In genomic region chr5:79514391-79515105, GRCh38 we compare ENCODE assay signal across 8 cellular contexts. TPM values are rescaled to one million over a fixed set of nuclear protein-coding genes. Genes with fewer than 3 reads are reported as not detected.
A peak's percentile ranks its signal among the peaks of the same experiment; 100 is the strongest.
DNase-seq lines count a peak whose midpoint lies in the region; ATAC-seq, FAIRE-seq and TF ChIP-seq lines count a peak whose summit lies in the region.

No MANE protein-coding gene starts in this region.

- peak overlapping the region; percentile 98 for H3K4me2 ChIP-seq in astrocyte (ENCODE audit: low read length)

- no peak for TF ChIP-seq CTCF in astrocyte (IDR thresholded peaks at IDR 0.05; ENCODE audit: insufficient read depth, low read depth, low read length)

- 1 to 2% methylated on average over 32 to 38 of the region's 38 CpGs for WGBS in aorta, 2 donors

- peak overlapping the region; percentile 99 for H3K27ac Mint-ChIP-seq in T-helper 2 cell treated with Interferon-gamma antibody and Interleukin-4, amounts not matched to agents 5 μg/mL and 100 μg/mL, for 36 hours
- H3K27ac Mint-ChIP-seq in astrocyte (ENCODE audit: unreplicated experiment): peak overlapping the region; percentile 99

- H3K9me3 Mint-ChIP-seq in T-helper 2 cell treated with Interferon-gamma antibody and Interleukin-4, amounts not matched to agents 5 μg/mL and 100 μg/mL, for 36 hours: no peaks in the 10 kb centered on the region
- no peaks in the 10 kb centered on the region for H3K9me3 Mint-ChIP-seq in astrocyte (ENCODE audit: unreplicated experiment)

- H3K4me3 ChIP-seq in astrocyte (ENCODE audit: insufficient read depth, low read depth, low read length): peak overlapping the region; percentile 86
- H3K4me3 ChIP-seq in rectal smooth muscle tissue (ENCODE audit: low read length): peak overlapping the region; percentile 77
- peak overlapping the region; percentile 64 to 79 for H3K4me3 ChIP-seq in aorta (ENCODE audit: low read length in 2 of 2)

- peaks cover 30% of the 10 kb centered on the region for H3K4me1 Mint-ChIP-seq in T-helper 2 cell treated with Interferon-gamma antibody and Interleukin-4, amounts not matched to agents 5 μg/mL and 100 μg/mL, for 36 hours (ENCODE audit: low read depth)
- H3K4me1 Mint-ChIP-seq in astrocyte (ENCODE audit: low read depth, unreplicated experiment): peaks cover 15% of the 10 kb centered on the region

- H2AFZ ChIP-seq in astrocyte (ENCODE audit: low read depth, low read length): peak overlapping the region; percentile 88

- no peak for FAIRE-seq in astrocyte (lab: Jason Lieb, UNC)

- H3K27ac ChIP-seq in astrocyte (ENCODE audit: low read depth, low read length) (peak overlapping the region; percentile 87), rectal smooth muscle tissue (ENCODE audit: low read depth, low read length) (peak overlapping the region; percentile 90), aorta (ENCODE audit: low read depth in 1 of 2, low read length in 2 of 2) (peak overlapping the region; percentile 93 to 95)

- H3K36me3 ChIP-seq in astrocyte (ENCODE audit: insufficient read depth, low read length): no peaks in the 10 kb centered on the region
- H3K36me3 ChIP-seq in rectal smooth muscle tissue (ENCODE audit: control insufficient read depth, insufficient read depth, low read length): no peaks in the 10 kb centered on the region
- H3K36me3 ChIP-seq in aorta (ENCODE audit: control insufficient read depth in 1 of 2, insufficient read depth in 2 of 2, low read length in 1 of 2): no peaks in the 10 kb centered on the region

- H3K27me3 Mint-ChIP-seq in T-helper 2 cell treated with Interferon-gamma antibody and Interleukin-4, amounts not matched to agents 5 μg/mL and 100 μg/mL, for 36 hours (ENCODE audit: low read depth): peaks cover 16% of the 10 kb centered on the region
- no peaks in the 10 kb centered on the region for H3K27me3 Mint-ChIP-seq in astrocyte (ENCODE audit: low read depth, unreplicated experiment)

- H3K9me3 ChIP-seq in astrocyte (ENCODE audit: insufficient read depth, low read depth, low read length): no peaks in the 10 kb centered on the region
- no peaks in the 10 kb centered on the region for H3K9me3 ChIP-seq in aorta (ENCODE audit: control insufficient read depth, low read length)

- no peaks in the 10 kb centered on the region for H3K27me3 ChIP-seq in astrocyte (ENCODE audit: insufficient read depth, low read length)
- H3K27me3 ChIP-seq in rectal smooth muscle tissue (ENCODE audit: control insufficient read depth, insufficient read depth, low read length): no peaks in the 10 kb centered on the region
- H3K27me3 ChIP-seq in aorta (ENCODE audit: control insufficient read depth in 1 of 2, insufficient read depth in 2 of 2, low read length in 1 of 2): no peaks in the 10 kb centered on the region

- DNase-seq in NCI-H1694 treated with DMSO at 0.1 percent for 48 hours (lab: John Stamatoyannopoulos, UW) (peak; percentile 77), astrocyte (ENCODE audit: low read depth) (peak; percentile 95), hepatic stellate cell (ENCODE audit: low spot score) (peak; percentile 83), aorta (peak; percentile 93 to 95)
- DNase-seq in T-helper 2 cell treated with Interferon-gamma antibody and Interleukin-4, amounts not matched to agents 5 μg/mL and 100 μg/mL, for 36 hours (ENCODE audit: low spot score): peak; percentile 89

- peak overlapping the region; percentile 96 for H3K4me3 Mint-ChIP-seq in T-helper 2 cell treated with Interferon-gamma antibody and Interleukin-4, amounts not matched to agents 5 μg/mL and 100 μg/mL, for 36 hours
- H3K4me3 Mint-ChIP-seq in astrocyte (ENCODE audit: unreplicated experiment): peak overlapping the region; percentile 95

- peak overlapping the region; percentile 90 for H3K9ac ChIP-seq in astrocyte (ENCODE audit: low read length)
- peak overlapping the region; percentile 16 for H3K9ac ChIP-seq in rectal smooth muscle tissue (ENCODE audit: low read length)

- ATAC-seq in GM18502 (IDR thresholded peaks at IDR 0.05; ENCODE audit: poor library complexity, unreplicated experiment): peak; percentile 83
- peak; percentile 90 for ATAC-seq in HG02938 (IDR thresholded peaks at IDR 0.05; ENCODE audit: unreplicated experiment)
- ATAC-seq in aorta (ENCODE audit: low FRiP score): peak; percentile 93

- peaks cover 34% of the 10 kb centered on the region for H4K20me1 ChIP-seq in astrocyte (ENCODE audit: insufficient read depth, low read length)

- H3K4me1 ChIP-seq in astrocyte (ENCODE audit: insufficient read depth, low read length) (peaks cover 12% of the 10 kb centered on the region), rectal smooth muscle tissue (ENCODE audit: control insufficient read depth, insufficient read depth, low read length) (no peaks in the 10 kb centered on the region), aorta (ENCODE audit: control insufficient read depth in 1 of 2, insufficient read depth in 2 of 2, low read length in 2 of 2) (no peaks in the 10 kb centered on the region)

- H3K36me3 Mint-ChIP-seq in T-helper 2 cell treated with Interferon-gamma antibody and Interleukin-4, amounts not matched to agents 5 μg/mL and 100 μg/mL, for 36 hours (ENCODE audit: low read depth): peaks cover 3% of the 10 kb centered on the region
- H3K36me3 Mint-ChIP-seq in astrocyte (ENCODE audit: low read depth, unreplicated experiment): no peaks in the 10 kb centered on the region

- intact Hi-C loops in aorta (cut with DNase I): loop anchor here in 1 of 2 donors (5.0 kb wide), 1 partner anchor 98 kb away; the partner anchor contains the start of gene TENT2

- H3K79me2 ChIP-seq in astrocyte (ENCODE audit: insufficient read depth, low read length): peaks cover 27% of the 10 kb centered on the region

RNA-seq across cellular contexts. Expression of gene HOMER1, which starts 0.6 kb away (rescaled TPM):
- total RNA-seq in astrocyte (19.0 and 26.9 TPM in 2 replicates), aorta (1 to 10 TPM; 6.2 to 6.8 TPM)
- 1 to 10 TPM in 1 of 2 donors, under 1 TPM in 1; 0.88 to 1.2 TPM for polyA plus RNA-seq in aorta

Comparison
In these comparisons a context has a peak if more than half of its experiments do, and no peak if none do; other contexts are left out.
1. Peak in every context shown above with its lines: DNase-seq, ATAC-seq, H3K4me3 ChIP-seq and H3K27ac ChIP-seq.